ENCODE assay signal across 8 cellular contexts in genomic region chr19:54115071-54116063, GRCh38. TPM values are rescaled to one million over a fixed set of nuclear protein-coding genes. Genes with fewer than 3 reads are reported as not detected.
DNase-seq lines count a peak whose midpoint lies in the region; ATAC-seq, FAIRE-seq and TF ChIP-seq lines count a peak whose summit lies in the region.

PRPF31 (plus strand) TSS chr19:54115754; CDS start chr19:54118279, 2,525 bp downstream.
TFPT (minus strand) TSS chr19:54115657; CDS start chr19:54115269, 388 bp downstream.

- WGBS in adipose tissue, 3 donors: 0 to 1% (median 0%) methylated on average over 60 of the region's 60 CpGs
- 0 to 1% (median 0%) methylated on average over 59 to 60 of the region's 60 CpGs for WGBS in heart left ventricle, 4 donors

- POLR2A ChIA-PET in T-cell (lab: Charles Lee): interaction anchor here (0.5 to 1.4 kb wide), 5 partner anchors 21 to 85 kb away, joined by 3 to 6 read pairs (median 3); partner anchors contain the start of genes CNOT3 (in 1 of the 2), MBOAT7 (in 1 of the 2) and TSEN34 (in 1 of the 2)

- H3K9me3 ChIP-seq in heart left ventricle: no peaks in the 10 kb centered on the region

- no peaks in the 10 kb centered on the region for H3K27me3 ChIP-seq in heart left ventricle

- TF ChIP-seq CTCF in heart left ventricle (IDR thresholded peaks at IDR 0.05): no peak
- no peak for TF ChIP-seq CTCF in type B pancreatic cell (conservative IDR thresholded peaks at IDR 0.05)

- H3K4me3 Mint-ChIP-seq in T-cell (peak within 1 kb of the TSS; percentile 84 to 91 (median 89)), type B pancreatic cell (peak within 1 kb of the TSS; percentile 96)

- H3K27ac ChIP-seq in adipose tissue (ENCODE audit: low read depth, low read length): no peak within 1 kb of the TSS
- H3K27ac ChIP-seq in heart left ventricle: peak within 1 kb of the TSS; percentile 78 to 95 (median 92)

- intact Hi-C loops in heart left ventricle (cut with DNase I): loop anchor here in 2 of 10 donors (1.0 kb wide), 2 partner anchors 13 to 22 kb away; partner anchors contain the start of genes NDUFA3 (in 2 of the 2) and CNOT3 (in 1 of the 2)

- ATAC-seq in HG02840 (IDR thresholded peaks at IDR 0.05; ENCODE audit: low FRiP score, unreplicated experiment) (peak; percentile 82), T-cell (replicated peaks in 1 of 4) (peak; percentile 89 to 91 (median 90)), heart left ventricle (peak; percentile 93 to 96 (median 94))

- peak within 1 kb of the TSS; percentile 86 to 98 for H3K27ac Mint-ChIP-seq in T-cell
- peak within 1 kb of the TSS; percentile 93 for H3K27ac Mint-ChIP-seq in type B pancreatic cell

- H3K36me3 Mint-ChIP-seq in T-cell: peaks cover 16% of the 10 kb centered on the region
- H3K36me3 Mint-ChIP-seq in type B pancreatic cell: peaks cover 9% of the 10 kb centered on the region

- TF ChIP-seq POLR2A in GM12891 (IDR thresholded peaks at IDR 0.05; ENCODE audit: low read depth, low read length) (peak; percentile 85), heart left ventricle (IDR thresholded peaks at IDR 0.05) (peak in 1 of 2 donors; percentile 47)

- peak; percentile 94 for DNase-seq in GM12891 (ENCODE audit: insufficient read length, low spot score)
- DNase-seq in NCI-H1436 treated with DMSO at 0.1 percent for 48 hours (lab: John Stamatoyannopoulos, UW): peak; percentile 93
- DNase-seq in T-cell: peak; percentile 92 to 99 (median 95)
- DNase-seq in heart left ventricle: peak; percentile 96 to 98 (median 98)
- DNase-seq in pons (ENCODE audit: low spot score): peak; percentile 98
- DNase-seq in type B pancreatic cell (ENCODE audit: extremely low spot score, unreplicated experiment): peak; percentile 94

- CTCF ChIA-PET in T-cell (lab: Charles Lee): interaction anchor here in 1 of 2 donors (0.7 to 2.9 kb wide), 3 partner anchors 13 to 36 kb away, joined by 3 to 14 read pairs (median 8); partner anchors contain the start of genes CNOT3 and NDUFA3

- H3K36me3 ChIP-seq in heart left ventricle: peaks cover 3 to 45% (median 34%) of the 10 kb centered on the region in 9 donors

- peaks cover 32 to 44% (median 40%) of the 10 kb centered on the region in 3 donors for H3K4me1 Mint-ChIP-seq in T-cell
- peaks cover 23% of the 10 kb centered on the region for H3K4me1 Mint-ChIP-seq in type B pancreatic cell (ENCODE audit: unreplicated experiment)

- H3K9me3 Mint-ChIP-seq in T-cell (no peaks in the 10 kb centered on the region), type B pancreatic cell (no peaks in the 10 kb centered on the region)

- peak within 1 kb of the TSS; percentile 57 to 99 (median 80) for H3K4me3 ChIP-seq in heart left ventricle

- FAIRE-seq in GM12891 (lab: Jason Lieb, UNC): peak; percentile 99

- H3K27me3 Mint-ChIP-seq in T-cell: no peaks in the 10 kb centered on the region
- no peaks in the 10 kb centered on the region for H3K27me3 Mint-ChIP-seq in type B pancreatic cell

- peaks cover 4 to 26% (median 22%) of the 10 kb centered on the region in 12 donors for H3K4me1 ChIP-seq in heart left ventricle

TF ChIP-seq in GM12891, 5 proteins besides CTCF, POLR2A, EP300 and RAD21:
- TF ChIP-seq POU2F2 (IDR thresholded peaks at IDR 0.05; ENCODE audit: low read depth, low read length) (peak; percentile 63), TAF1 (IDR thresholded peaks at IDR 0.05; ENCODE audit: low read depth, low read length) (peak; percentile 91), SPI1 (IDR thresholded peaks at IDR 0.05; ENCODE audit: low read depth, low read length) (no peak), PAX5 (IDR thresholded peaks at IDR 0.05; ENCODE audit: insufficient read depth, low read length, severe bottlenecking) (peak; percentile 34), POLR2AphosphoS5 (IDR thresholded peaks at IDR 0.05; ENCODE audit: low read depth, low read length) (peak; percentile 90)

RNA-seq across cellular contexts. Expression of gene PRPF31, which starts in this region (rescaled TPM):
- 68.6 TPM for polyA plus RNA-seq in GM12891 (2012; ENCODE audit: low read depth, missing spikeins)
- total RNA-seq in T-cell: 10 to 100 TPM; 56.3 to 75.3 (median 69.8) TPM
- polyA plus RNA-seq in adipose tissue: 10 to 100 TPM; 21.0 to 47.7 (median 46.6) TPM
- total RNA-seq in heart left ventricle: 10 to 100 TPM; 30.0 to 58.4 (median 37.8) TPM
- polyA plus RNA-seq in heart left ventricle: 10 to 100 TPM; 42.0 to 57.6 TPM
- total RNA-seq in type B pancreatic cell (ENCODE audit: low replicate concordance): 80.5 and 89.8 TPM in 2 replicates

RNA-seq across cellular contexts. Expression of gene TFPT, which starts in this region (rescaled TPM):
- polyA plus RNA-seq in GM12891 (2012; ENCODE audit: low read depth, missing spikeins): 38.2 TPM
- 10 to 100 TPM; 12.0 to 27.0 (median 20.7) TPM for total RNA-seq in T-cell
- 10 to 100 TPM in 2 of 3 donors, 1 to 10 TPM in 1; 7.2 to 17.9 (median 11.8) TPM for polyA plus RNA-seq in adipose tissue
- 10 to 100 TPM in 8 of 9 donors, 1 to 10 TPM in 1; 9.6 to 23.1 (median 12.5) TPM for total RNA-seq in heart left ventricle
- 10 to 100 TPM; 26.0 to 26.5 TPM for polyA plus RNA-seq in heart left ventricle
- 14.1 and 17.0 TPM in 2 replicates for total RNA-seq in type B pancreatic cell (ENCODE audit: low replicate concordance)
